1 cellular context compared by ENCODE assay signal in the genomic region with DNA sequence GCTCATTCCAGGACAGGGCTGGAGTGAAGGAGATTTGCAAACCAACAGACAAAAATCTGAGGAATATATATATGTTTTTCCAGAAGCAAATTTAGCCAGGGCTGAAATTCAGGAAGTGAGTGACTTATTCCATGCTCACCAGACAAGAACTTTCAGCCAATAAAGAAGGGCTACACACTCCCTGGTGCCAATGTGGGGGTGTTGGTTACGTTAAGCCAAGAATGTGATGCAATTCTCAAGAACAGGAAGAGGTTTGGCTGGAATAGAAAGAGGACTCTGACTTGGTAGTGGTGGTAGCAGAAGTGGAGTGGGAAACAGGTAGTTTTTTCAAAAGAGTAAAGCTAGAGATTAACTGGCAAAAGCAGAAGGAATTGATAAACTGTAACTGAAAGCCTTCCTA. TPM values are rescaled to one million over a fixed set of nuclear protein-coding genes. Genes with fewer than 3 reads are reported as not detected.
"Had no signal": no experiment of that assay in that cellular context is flagged by ENCODE, and none has a peak within 500 bp of the region (broad histone marks: within the 10 kb centered on the region; RNA-seq: fewer than 3 reads in every experiment).

No MANE protein-coding gene starts in this region.

RNA-seq across cellular contexts. Expression of a gene that starts 11.6 kb away (rescaled TPM):
- total RNA-seq: mesothelial cell of epicardium had no signal
